ENCODE assay signal across 1 cellular context in the genomic region with DNA sequence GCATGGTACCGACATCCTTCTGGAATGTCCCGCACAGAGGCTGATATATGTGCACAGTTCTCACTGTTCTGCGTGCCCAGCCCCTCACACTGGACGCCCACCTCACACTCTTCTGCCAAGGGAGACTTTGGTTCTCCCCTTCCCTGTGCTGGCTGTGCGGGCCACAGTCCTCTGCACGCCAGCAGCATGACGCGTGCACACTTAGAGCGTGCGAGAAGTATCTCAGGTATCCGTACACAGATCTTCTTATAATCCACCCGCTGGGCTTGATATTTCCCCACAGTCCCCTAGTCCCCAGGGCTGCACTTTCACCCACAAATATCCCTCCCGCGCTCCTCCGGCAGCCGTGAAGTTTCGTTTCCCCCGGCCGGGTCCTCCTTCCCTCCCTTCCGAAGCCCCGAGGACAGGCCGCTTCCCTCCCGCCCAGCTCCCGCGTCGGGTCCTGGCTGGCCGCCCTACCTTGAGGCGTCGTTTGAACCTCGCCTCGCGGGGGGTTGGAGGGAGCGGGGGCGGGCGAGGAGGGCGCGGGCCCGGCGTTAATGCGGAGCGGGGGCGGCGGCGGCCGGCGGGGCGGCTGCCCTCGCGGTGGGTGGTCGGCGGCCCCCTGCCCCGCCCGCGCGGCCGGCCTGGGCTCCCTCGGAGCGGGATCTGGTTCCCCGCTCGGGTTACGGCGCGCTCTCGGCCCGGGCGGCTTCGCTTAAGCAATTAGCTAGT.
TF ChIP-seq lines count a peak whose summit lies in the region.

No MANE protein-coding gene starts in this region.

TF ChIP-seq in HEK293, 187 proteins besides CTCF, POLR2A, EP300 and RAD21 (continued from another document and continues in another):
- TF ChIP-seq, protein P1, sequence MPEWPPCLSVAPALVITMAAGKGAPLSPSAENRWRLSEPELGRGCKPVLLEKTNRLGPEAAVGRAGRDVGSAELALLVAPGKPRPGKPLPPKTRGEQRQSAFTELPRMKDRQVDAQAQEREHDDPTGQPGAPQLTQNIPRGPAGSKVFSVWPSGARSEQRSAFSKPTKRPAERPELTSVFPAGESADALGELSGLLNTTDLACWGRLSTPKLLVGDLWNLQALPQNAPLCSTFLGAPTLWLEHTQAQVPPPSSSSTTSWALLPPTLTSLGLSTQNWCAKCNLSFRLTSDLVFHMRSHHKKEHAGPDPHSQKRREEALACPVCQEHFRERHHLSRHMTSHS (tag by site-specific recombination; IDR thresholded peaks at IDR 0.05): no peak
- TF ChIP-seq, protein P2, sequence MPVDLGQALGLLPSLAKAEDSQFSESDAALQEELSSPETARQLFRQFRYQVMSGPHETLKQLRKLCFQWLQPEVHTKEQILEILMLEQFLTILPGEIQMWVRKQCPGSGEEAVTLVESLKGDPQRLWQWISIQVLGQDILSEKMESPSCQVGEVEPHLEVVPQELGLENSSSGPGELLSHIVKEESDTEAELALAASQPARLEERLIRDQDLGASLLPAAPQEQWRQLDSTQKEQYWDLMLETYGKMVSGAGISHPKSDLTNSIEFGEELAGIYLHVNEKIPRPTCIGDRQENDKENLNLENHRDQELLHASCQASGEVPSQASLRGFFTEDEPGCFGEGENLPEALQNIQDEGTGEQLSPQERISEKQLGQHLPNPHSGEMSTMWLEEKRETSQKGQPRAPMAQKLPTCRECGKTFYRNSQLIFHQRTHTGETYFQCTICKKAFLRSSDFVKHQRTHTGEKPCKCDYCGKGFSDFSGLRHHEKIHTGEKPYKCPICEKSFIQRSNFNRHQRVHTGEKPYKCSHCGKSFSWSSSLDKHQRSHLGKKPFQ (tag by site-specific recombination; IDR thresholded peaks at IDR 0.05): no peak
- TF ChIP-seq, protein P3, sequence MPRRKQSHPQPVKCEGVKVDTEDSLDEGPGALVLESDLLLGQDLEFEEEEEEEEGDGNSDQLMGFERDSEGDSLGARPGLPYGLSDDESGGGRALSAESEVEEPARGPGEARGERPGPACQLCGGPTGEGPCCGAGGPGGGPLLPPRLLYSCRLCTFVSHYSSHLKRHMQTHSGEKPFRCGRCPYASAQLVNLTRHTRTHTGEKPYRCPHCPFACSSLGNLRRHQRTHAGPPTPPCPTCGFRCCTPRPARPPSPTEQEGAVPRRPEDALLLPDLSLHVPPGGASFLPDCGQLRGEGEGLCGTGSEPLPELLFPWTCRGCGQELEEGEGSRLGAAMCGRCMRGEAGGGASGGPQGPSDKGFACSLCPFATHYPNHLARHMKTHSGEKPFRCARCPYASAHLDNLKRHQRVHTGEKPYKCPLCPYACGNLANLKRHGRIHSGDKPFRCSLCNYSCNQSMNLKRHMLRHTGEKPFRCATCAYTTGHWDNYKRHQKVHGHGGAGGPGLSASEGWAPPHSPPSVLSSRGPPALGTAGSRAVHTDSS (tag by site-specific recombination; IDR thresholded peaks at IDR 0.05): no peak
- no peak for TF ChIP-seq ZBTB8A (tag by site-specific recombination; IDR thresholded peaks at IDR 0.05)
- TF ChIP-seq ZNF521 (tag by site-specific recombination; IDR thresholded peaks at IDR 0.05): no peak
- no peak for TF ChIP-seq ZNF654 (tag by site-specific recombination; IDR thresholded peaks at IDR 0.05; ENCODE audit: low read depth)
- peak; percentile 79 for TF ChIP-seq ZBTB48 (tag by site-specific recombination; IDR thresholded peaks at IDR 0.05)
- peak; percentile 44; the same call in 1 of the 2 replicates for TF ChIP-seq EGR2 (tag by site-specific recombination; IDR thresholded peaks at IDR 0.05; ENCODE audit: low read depth)
- no peak for TF ChIP-seq ZNF10 (tag by site-specific recombination; IDR thresholded peaks at IDR 0.05)
- 0 out of 2 replicates have a peak, but pooled peaks have one; percentile 20 for TF ChIP-seq ZIC2 (tag by site-specific recombination; IDR thresholded peaks at IDR 0.05)
- TF ChIP-seq KLF16 (tag by site-specific recombination; IDR thresholded peaks at IDR 0.05): no peak
- TF ChIP-seq ZNF133 (tag by site-specific recombination; IDR thresholded peaks at IDR 0.05): no peak
- TF ChIP-seq ZNF266 (tag by site-specific recombination; IDR thresholded peaks at IDR 0.05; ENCODE audit: low read depth): no peak
- no peak for TF ChIP-seq TRIM28 (IDR thresholded peaks at IDR 0.05; ENCODE audit: borderline replicate concordance, low read length)
- TF ChIP-seq ZNF366 (tag by site-specific recombination; conservative IDR thresholded peaks at IDR 0.05): no peak
- no peak for TF ChIP-seq HOXA7 (CRISPR knock-in tag; IDR thresholded peaks at IDR 0.05; ENCODE audit: borderline replicate concordance)
- no peak for TF ChIP-seq ZNF549 (tag by site-specific recombination; IDR thresholded peaks at IDR 0.05)
- TF ChIP-seq, protein P4, sequence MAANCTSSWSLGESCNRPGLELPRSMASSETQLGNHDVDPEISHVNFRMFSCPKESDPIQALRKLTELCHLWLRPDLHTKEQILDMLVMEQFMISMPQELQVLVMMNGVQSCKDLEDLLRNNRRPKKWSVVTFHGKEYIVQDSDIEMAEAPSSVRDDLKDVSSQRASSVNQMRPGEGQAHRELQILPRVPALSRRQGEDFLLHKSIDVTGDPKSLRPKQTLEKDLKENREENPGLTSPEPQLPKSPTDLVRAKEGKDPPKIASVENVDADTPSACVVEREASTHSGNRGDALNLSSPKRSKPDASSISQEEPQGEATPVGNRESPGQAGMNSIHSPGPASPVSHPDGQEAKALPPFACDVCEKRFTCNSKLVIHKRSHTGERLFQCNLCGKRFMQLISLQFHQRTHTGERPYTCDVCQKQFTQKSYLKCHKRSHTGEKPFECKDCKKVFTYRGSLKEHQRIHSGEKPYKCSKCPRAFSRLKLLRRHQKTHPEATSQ (tag by site-specific recombination; IDR thresholded peaks at IDR 0.05): no peak
- TF ChIP-seq ZNF335 (tag by site-specific recombination; conservative IDR thresholded peaks at IDR 0.05): peak; percentile 90
- no peak for TF ChIP-seq ZNF433 (tag by site-specific recombination; IDR thresholded peaks at IDR 0.05; ENCODE audit: low read depth)
- peak; percentile 79 for TF ChIP-seq GLIS1 (tag by site-specific recombination; IDR thresholded peaks at IDR 0.05)
- TF ChIP-seq ZNF140 (tag by site-specific recombination; IDR thresholded peaks at IDR 0.05): no peak
- TF ChIP-seq WT1 (tag by site-specific recombination; IDR thresholded peaks at IDR 0.05): no peak
- TF ChIP-seq ZNF391 (tag by site-specific recombination; IDR thresholded peaks at IDR 0.05; ENCODE audit: borderline replicate concordance, low read depth): no peak
- TF ChIP-seq, protein P5, sequence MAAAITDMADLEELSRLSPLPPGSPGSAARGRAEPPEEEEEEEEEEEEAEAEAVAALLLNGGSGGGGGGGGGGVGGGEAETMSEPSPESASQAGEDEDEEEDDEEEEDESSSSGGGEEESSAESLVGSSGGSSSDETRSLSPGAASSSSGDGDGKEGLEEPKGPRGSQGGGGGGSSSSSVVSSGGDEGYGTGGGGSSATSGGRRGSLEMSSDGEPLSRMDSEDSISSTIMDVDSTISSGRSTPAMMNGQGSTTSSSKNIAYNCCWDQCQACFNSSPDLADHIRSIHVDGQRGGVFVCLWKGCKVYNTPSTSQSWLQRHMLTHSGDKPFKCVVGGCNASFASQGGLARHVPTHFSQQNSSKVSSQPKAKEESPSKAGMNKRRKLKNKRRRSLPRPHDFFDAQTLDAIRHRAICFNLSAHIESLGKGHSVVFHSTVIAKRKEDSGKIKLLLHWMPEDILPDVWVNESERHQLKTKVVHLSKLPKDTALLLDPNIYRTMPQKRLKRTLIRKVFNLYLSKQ (tag by site-specific recombination; IDR thresholded peaks at IDR 0.05; ENCODE audit: borderline replicate concordance): no peak
- TF ChIP-seq SP2 (tag by site-specific recombination; IDR thresholded peaks at IDR 0.05): peak; percentile 32
- TF ChIP-seq, protein P6, sequence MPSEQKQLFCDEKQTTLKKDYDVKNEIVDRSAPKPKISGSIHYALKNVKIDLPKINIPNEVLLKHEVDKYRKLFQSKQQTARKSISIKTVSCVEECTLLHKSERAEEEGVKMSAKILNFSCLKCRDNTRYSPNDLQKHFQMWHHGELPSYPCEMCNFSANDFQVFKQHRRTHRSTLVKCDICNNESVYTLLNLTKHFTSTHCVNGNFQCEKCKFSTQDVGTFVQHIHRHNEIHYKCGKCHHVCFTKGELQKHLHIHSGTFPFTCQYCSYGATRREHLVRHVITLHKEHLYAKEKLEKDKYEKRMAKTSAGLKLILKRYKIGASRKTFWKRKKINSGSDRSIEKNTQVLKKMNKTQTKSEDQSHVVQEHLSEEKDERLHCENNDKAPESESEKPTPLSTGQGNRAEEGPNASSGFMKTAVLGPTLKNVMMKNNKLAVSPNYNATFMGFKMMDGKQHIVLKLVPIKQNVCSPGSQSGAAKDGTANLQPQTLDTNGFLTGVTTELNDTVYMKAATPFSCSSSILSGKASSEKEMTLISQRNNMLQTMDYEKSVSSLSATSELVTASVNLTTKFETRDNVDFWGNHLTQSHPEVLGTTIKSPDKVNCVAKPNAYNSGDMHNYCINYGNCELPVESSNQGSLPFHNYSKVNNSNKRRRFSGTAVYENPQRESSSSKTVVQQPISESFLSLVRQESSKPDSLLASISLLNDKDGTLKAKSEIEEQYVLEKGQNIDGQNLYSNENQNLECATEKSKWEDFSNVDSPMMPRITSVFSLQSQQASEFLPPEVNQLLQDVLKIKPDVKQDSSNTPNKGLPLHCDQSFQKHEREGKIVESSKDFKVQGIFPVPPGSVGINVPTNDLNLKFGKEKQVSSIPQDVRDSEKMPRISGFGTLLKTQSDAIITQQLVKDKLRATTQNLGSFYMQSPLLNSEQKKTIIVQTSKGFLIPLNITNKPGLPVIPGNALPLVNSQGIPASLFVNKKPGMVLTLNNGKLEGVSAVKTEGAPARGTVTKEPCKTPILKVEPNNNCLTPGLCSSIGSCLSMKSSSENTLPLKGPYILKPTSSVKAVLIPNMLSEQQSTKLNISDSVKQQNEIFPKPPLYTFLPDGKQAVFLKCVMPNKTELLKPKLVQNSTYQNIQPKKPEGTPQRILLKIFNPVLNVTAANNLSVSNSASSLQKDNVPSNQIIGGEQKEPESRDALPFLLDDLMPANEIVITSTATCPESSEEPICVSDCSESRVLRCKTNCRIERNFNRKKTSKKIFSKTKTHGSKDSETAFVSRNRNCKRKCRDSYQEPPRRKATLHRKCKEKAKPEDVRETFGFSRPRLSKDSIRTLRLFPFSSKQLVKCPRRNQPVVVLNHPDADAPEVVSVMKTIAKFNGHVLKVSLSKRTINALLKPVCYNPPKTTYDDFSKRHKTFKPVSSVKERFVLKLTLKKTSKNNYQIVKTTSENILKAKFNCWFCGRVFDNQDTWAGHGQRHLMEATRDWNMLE (tag by site-specific recombination; conservative IDR thresholded peaks at IDR 0.05; ENCODE audit: low read depth): no peak
- TF ChIP-seq, protein P7, sequence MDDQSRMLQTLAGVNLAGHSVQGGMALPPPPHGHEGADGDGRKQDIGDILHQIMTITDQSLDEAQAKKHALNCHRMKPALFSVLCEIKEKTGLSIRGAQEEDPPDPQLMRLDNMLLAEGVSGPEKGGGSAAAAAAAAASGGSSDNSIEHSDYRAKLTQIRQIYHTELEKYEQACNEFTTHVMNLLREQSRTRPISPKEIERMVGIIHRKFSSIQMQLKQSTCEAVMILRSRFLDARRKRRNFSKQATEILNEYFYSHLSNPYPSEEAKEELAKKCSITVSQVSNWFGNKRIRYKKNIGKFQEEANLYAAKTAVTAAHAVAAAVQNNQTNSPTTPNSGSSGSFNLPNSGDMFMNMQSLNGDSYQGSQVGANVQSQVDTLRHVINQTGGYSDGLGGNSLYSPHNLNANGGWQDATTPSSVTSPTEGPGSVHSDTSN (CRISPR knock-in tag; IDR thresholded peaks at IDR 0.05): no peak
- no peak for TF ChIP-seq ZNF596 (tag by site-specific recombination; IDR thresholded peaks at IDR 0.05)
- TF ChIP-seq MYNN (tag by site-specific recombination; IDR thresholded peaks at IDR 0.05; ENCODE audit: borderline replicate concordance): no peak
- TF ChIP-seq MEIS1 (CRISPR knock-in tag; IDR thresholded peaks at IDR 0.05; ENCODE audit: borderline replicate concordance): no peak
- no peak for TF ChIP-seq ZNF114 (tag by site-specific recombination; IDR thresholded peaks at IDR 0.05)
- TF ChIP-seq ZNF600 (tag by site-specific recombination; IDR thresholded peaks at IDR 0.05): peak; percentile 56; the same call in 1 of the 2 replicates
- TF ChIP-seq, protein P8, sequence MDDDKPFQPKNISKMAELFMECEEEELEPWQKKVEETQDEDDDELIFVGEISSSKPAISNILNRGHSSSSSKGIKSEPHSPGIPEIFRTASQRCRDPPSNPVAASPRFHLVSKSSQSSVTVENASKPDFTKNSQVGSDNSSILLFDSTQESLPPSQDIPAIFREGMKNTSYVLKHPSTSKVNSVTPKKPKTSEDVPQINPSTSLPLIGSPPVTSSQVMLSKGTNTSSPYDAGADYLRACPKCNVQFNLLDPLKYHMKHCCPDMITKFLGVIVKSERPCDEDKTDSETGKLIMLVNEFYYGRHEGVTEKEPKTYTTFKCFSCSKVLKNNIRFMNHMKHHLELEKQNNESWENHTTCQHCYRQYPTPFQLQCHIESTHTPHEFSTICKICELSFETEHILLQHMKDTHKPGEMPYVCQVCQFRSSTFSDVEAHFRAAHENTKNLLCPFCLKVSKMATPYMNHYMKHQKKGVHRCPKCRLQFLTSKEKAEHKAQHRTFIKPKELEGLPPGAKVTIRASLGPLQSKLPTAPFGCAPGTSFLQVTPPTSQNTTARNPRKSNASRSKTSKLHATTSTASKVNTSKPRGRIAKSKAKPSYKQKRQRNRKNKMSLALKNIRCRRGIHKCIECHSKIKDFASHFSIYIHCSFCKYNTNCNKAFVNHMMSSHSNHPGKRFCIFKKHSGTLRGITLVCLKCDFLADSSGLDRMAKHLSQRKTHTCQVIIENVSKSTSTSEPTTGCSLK (tag by site-specific recombination; IDR thresholded peaks at IDR 0.05): no peak
- no peak for TF ChIP-seq ZNF37A (tag by site-specific recombination; IDR thresholded peaks at IDR 0.05)
- TF ChIP-seq, protein P9, sequence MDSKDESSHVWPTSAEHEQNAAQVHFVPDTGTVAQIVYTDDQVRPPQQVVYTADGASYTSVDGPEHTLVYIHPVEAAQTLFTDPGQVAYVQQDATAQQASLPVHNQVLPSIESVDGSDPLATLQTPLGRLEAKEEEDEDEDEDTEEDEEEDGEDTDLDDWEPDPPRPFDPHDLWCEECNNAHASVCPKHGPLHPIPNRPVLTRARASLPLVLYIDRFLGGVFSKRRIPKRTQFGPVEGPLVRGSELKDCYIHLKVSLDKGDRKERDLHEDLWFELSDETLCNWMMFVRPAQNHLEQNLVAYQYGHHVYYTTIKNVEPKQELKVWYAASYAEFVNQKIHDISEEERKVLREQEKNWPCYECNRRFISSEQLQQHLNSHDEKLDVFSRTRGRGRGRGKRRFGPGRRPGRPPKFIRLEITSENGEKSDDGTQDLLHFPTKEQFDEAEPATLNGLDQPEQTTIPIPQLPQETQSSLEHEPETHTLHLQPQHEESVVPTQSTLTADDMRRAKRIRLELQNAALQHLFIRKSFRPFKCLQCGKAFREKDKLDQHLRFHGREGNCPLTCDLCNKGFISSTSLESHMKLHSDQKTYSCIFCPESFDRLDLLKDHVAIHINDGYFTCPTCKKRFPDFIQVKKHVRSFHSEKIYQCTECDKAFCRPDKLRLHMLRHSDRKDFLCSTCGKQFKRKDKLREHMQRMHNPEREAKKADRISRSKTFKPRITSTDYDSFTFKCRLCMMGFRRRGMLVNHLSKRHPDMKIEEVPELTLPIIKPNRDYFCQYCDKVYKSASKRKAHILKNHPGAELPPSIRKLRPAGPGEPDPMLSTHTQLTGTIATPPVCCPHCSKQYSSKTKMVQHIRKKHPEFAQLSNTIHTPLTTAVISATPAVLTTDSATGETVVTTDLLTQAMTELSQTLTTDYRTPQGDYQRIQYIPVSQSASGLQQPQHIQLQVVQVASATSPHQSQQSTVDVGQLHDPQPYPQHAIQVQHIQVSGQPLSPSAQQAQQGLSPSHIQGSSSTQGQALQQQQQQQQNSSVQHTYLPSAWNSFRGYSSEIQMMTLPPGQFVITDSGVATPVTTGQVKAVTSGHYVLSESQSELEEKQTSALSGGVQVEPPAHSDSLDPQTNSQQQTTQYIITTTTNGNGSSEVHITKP (tag by site-specific recombination; IDR thresholded peaks at IDR 0.05): no peak
- TF ChIP-seq ZNF302 (tag by site-specific recombination; IDR thresholded peaks at IDR 0.05; ENCODE audit: low read depth): no peak
